Comparison of ENCODE assay signal across 2 cellular contexts in genomic region chr12:57624441-57625220, GRCh38.
TF ChIP-seq lines count a peak whose summit lies in the region.

No MANE protein-coding gene starts in this region.

TF ChIP-seq in IMR-90, 13 proteins besides CTCF, POLR2A, EP300 and RAD21:
- no peak for TF ChIP-seq MAZ (IDR thresholded peaks at IDR 0.05; ENCODE audit: borderline replicate concordance, low read depth, low read length)
TF ChIP-seq in IMR-90: peak in this region for 0.

TF ChIP-seq in K562, 482 proteins besides CTCF, POLR2A, EP300 and RAD21:
- TF ChIP-seq ZNF436 (CRISPR knock-in tag; IDR thresholded peaks at IDR 0.05) (no peak), POLR2G (IDR thresholded peaks at IDR 0.05; ENCODE audit: low read depth, low read length) (0 out of 2 replicates have a peak, but pooled peaks have one; percentile 6)
